9 cellular contexts compared by ENCODE assay signal in the genomic region with DNA sequence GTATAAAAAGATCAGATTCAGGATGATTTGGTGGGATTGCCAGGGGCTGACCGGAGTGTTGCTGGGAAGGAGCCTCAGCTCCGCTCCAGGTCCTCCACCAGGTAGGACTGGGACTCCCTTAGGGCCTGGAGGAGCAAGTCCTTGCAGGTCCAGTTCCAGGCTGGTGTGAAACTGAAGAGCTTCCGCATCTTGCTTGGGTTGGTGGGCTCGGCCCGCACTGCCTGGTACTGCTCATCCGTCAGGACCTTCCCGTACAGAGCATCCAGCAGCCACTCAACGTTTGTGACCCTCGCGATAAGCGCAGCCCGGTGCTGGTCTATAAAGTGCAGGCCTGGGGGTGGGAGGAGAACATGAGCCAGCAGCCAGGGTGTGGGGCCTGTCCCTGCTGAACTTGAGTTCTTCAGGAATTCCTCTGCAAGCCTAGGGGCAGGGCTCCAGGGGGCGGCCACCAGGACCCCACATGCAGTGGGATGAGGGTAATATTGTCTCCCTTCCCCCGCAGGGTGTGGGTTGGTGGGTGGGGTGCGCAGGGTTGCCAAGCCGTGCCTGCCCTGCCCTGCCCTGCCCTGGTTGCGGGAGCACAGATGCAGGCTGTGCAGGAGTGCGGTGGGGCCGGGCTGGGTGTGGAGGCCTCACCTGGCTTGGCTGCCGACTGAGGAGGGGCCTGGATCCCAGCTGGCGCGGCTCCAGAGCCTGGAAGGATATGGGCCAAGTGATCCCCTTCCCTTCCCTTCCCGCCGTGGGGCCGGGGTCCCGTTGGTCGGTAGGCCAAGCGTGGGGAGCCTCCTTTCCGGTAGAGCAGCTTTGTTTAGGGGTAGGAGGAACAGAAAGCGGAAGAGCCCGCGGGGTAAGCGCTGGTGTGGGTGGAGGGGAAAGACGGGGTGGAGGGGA. TPM values are rescaled to one million over a fixed set of nuclear protein-coding genes. Genes with fewer than 3 reads are reported as not detected.
A peak's percentile ranks its signal among the peaks of the same experiment; 100 is the strongest.
DNase-seq lines count a peak whose midpoint lies in the region; ATAC-seq and TF ChIP-seq lines count a peak whose summit lies in the region.
"Had no signal": no experiment of that assay in that cellular context is flagged by ENCODE, and none has a peak within 500 bp of the region (broad histone marks: within the 10 kb centered on the region; RNA-seq: fewer than 3 reads in every experiment).

No MANE protein-coding gene starts in this region.

- POLR2A ChIA-PET in naive thymus-derived CD8-positive, alpha-beta T cell (lab: Charles Lee): interaction anchor here (0.6 to 11.3 kb wide), 26 partner anchors 8 to 1204 kb away, joined by 3 to 164 read pairs (median 4); a partner anchor contains a TSS

- H3K4me3 Mint-ChIP-seq in naive thymus-derived CD8-positive, alpha-beta T cell: peak overlapping the region; percentile 85 to 93 (median 89)

- intact Hi-C loops in esophagus squamous epithelium (cut with DNase I): no loop called here

- DNase-seq in AML-193 (lab: John Stamatoyannopoulos, UW) (peak; percentile 55 to 71), HL-60 (ENCODE audit: low read depth in 1 of 2, low spot score in 1 of 2) (peak in 1 of 2 experiments; percentile 78), esophagus squamous epithelium (lab: John Stamatoyannopoulos, UW) (no peak), WERI-Rb-1 (no peak), epidermal melanocyte (ENCODE audit: insufficient read length, low spot score) (no peak)
- peak; percentile 53 for DNase-seq in activated CD4-positive, CD25-positive, alpha-beta regulatory T cell treated with anti-CD3 and anti-CD28 coated beads, Interleukin-2, amount 50 U/mL, for 72 hours
- DNase-seq in naive thymus-derived CD8-positive, alpha-beta T cell: peak in 5 of 10 donors; percentile 27 to 66 (median 49)

- 17 to 26% methylated on average over 5 to 22 of the region's 34 CpGs for WGBS in esophagus squamous epithelium, 2 donors

- TF ChIP-seq CTCF in HL-60 (IDR thresholded peaks at IDR 0.05; ENCODE audit: insufficient read depth, low read length) (no peak), esophagus squamous epithelium (IDR thresholded peaks at IDR 0.05) (no peak), WERI-Rb-1 (IDR thresholded peaks at IDR 0.05; ENCODE audit: low read depth, low read length) (no peak)

- H3K4me1 Mint-ChIP-seq in naive thymus-derived CD8-positive, alpha-beta T cell: peaks cover 30 to 59% (median 56%) of the 10 kb centered on the region in 4 donors

- peak overlapping the region; percentile 83 for H3K4me3 ChIP-seq in HL-60 (replicated peaks; ENCODE audit: insufficient read depth, low read length)
- peak overlapping the region; percentile 50 to 85 (median 66) for H3K4me3 ChIP-seq in esophagus squamous epithelium
- no peak overlapping the region for H3K4me3 ChIP-seq in WERI-Rb-1 (ENCODE audit: low read depth, low read length)

- H3K27me3 Mint-ChIP-seq in naive thymus-derived CD8-positive, alpha-beta T cell: no peaks in the 10 kb centered on the region

- H3K4me1 ChIP-seq in esophagus squamous epithelium: peaks cover 25 to 62% (median 28%) of the 10 kb centered on the region in 3 donors

- H3K27ac Mint-ChIP-seq in naive thymus-derived CD8-positive, alpha-beta T cell: peak overlapping the region; percentile 80 to 91 (median 90)

- ATAC-seq in naive thymus-derived CD8-positive, alpha-beta T cell: peak; percentile 69

- peak overlapping the region; percentile 86 for H3K27ac ChIP-seq in HL-60 (replicated peaks)
- peak overlapping the region; percentile 68 to 80 (median 73) for H3K27ac ChIP-seq in esophagus squamous epithelium
- H3K27ac ChIP-seq in WERI-Rb-1: no peak overlapping the region

- no peaks in the 10 kb centered on the region for H3K9me3 Mint-ChIP-seq in naive thymus-derived CD8-positive, alpha-beta T cell

- peaks cover 0 to 11% (median 1%) of the 10 kb centered on the region in 3 donors for H3K36me3 Mint-ChIP-seq in naive thymus-derived CD8-positive, alpha-beta T cell

- H3K36me3 ChIP-seq in esophagus squamous epithelium (peaks cover 0 to 24% (median 0%) of the 10 kb centered on the region in 3 donors), WERI-Rb-1 (peaks cover 17% of the 10 kb centered on the region)

- no peaks in the 10 kb centered on the region for H3K27me3 ChIP-seq in HL-60 (ENCODE audit: insufficient read depth, poor library complexity, severe bottlenecking)
- H3K27me3 ChIP-seq in esophagus squamous epithelium: peaks cover 0 to 10% (median 0%) of the 10 kb centered on the region in 4 donors
- H3K27me3 ChIP-seq in WERI-Rb-1 (ENCODE audit: insufficient read depth, low read depth, severe bottlenecking): no peaks in the 10 kb centered on the region

- TF ChIP-seq POLR2A in GM19193 (IDR thresholded peaks at IDR 0.05; ENCODE audit: extremely low read depth, insufficient read depth, insufficient read length) (peak; percentile 37), esophagus squamous epithelium (IDR thresholded peaks at IDR 0.05) (peak in 1 of 4 donors; percentile 27)

- H3K9me3 ChIP-seq in esophagus squamous epithelium: no peaks in the 10 kb centered on the region
- H3K9me3 ChIP-seq in WERI-Rb-1 (ENCODE audit: severe bottlenecking): no peaks in the 10 kb centered on the region

RNA-seq across cellular contexts. Expression of a gene that starts 0.8 kb away (rescaled TPM):
- total RNA-seq in esophagus squamous epithelium: 10 to 100 TPM; 53.0 to 70.7 (median 63.9) TPM
- 10 to 100 TPM; 22.0 to 22.2 TPM for total RNA-seq in naive thymus-derived CD8-positive, alpha-beta T cell
- 10 to 100 TPM; 39.3 to 65.2 (median 39.7) TPM for polyA plus RNA-seq in naive thymus-derived CD8-positive, alpha-beta T cell

RNA-seq across cellular contexts. Expression of a gene that starts 12.2 kb away (rescaled TPM):
- not detected for total RNA-seq in esophagus squamous epithelium
- total RNA-seq in naive thymus-derived CD8-positive, alpha-beta T cell: not detected
- polyA plus RNA-seq in naive thymus-derived CD8-positive, alpha-beta T cell: not detected

RNA-seq across cellular contexts. Expression of a gene that starts 15.2 kb away (rescaled TPM):
- total RNA-seq in esophagus squamous epithelium: not detected
- total RNA-seq in naive thymus-derived CD8-positive, alpha-beta T cell: not detected
- polyA plus RNA-seq in naive thymus-derived CD8-positive, alpha-beta T cell: not detected
- total RNA-seq: myocyte had no signal

RNA-seq across cellular contexts. Expression of a gene that starts 21.8 kb away (rescaled TPM):
- 10 to 100 TPM; 30.2 to 97.8 (median 55.1) TPM for total RNA-seq in esophagus squamous epithelium
- total RNA-seq in naive thymus-derived CD8-positive, alpha-beta T cell: 100 to 1,000 TPM; 607 to 637 TPM
- polyA plus RNA-seq in naive thymus-derived CD8-positive, alpha-beta T cell: 100 to 1,000 TPM; 118 to 163 (median 149) TPM

RNA-seq across cellular contexts. Expression of a gene that starts 51.9 kb away (rescaled TPM):
- total RNA-seq in esophagus squamous epithelium: 1 to 10 TPM in 2 of 4 donors, under 1 TPM in 2; 0.38 to 4.2 (median 1.9) TPM
- under 1 TPM; 0.63 to 0.83 TPM for total RNA-seq in naive thymus-derived CD8-positive, alpha-beta T cell
- polyA plus RNA-seq in naive thymus-derived CD8-positive, alpha-beta T cell: 1 to 10 TPM in 2 of 3 donors, under 1 TPM in 1; 0.79 to 3.5 (median 1.4) TPM

Comparison
In these comparisons a context has a peak if more than half of its experiments do, and no peak if none do; other contexts are left out.
1. DNase-seq: peak in AML-193 (2 of 2) and activated CD4-positive, CD25-positive, alpha-beta regulatory T cell treated with anti-CD3 and anti-CD28 coated beads, Interleukin-2, amount 50 U/mL, for 72 hours (single experiment); none in esophagus squamous epithelium (single experiment), WERI-Rb-1 (single experiment) and epidermal melanocyte (single experiment).